In the genomic region with DNA sequence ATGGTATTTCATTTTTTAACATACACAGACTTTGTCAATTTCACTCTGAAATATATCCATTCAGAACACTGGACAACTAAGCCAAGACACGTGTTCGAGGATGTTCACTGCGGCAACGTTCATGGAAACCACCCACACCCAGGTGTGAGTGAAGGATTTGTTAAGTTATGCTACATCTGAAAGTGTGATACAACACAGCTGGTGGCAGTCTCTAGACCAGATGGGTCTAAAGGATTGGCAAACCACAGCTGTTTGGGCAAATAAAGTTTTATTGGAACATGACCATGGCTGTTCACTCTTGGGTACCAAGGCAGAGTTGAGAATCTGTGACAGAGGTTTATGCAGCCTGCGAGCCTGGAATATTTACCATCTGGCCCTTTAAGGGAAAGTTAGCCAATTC, we compare ENCODE assay signal across 2 cellular contexts.
TF ChIP-seq lines count a peak whose summit lies in the region.

No MANE protein-coding gene starts in this region.

TF ChIP-seq in HepG2, 621 proteins besides CTCF, POLR2A, EP300 and RAD21:
- TF ChIP-seq ZSCAN29 (CRISPR knock-in tag; conservative IDR thresholded peaks at IDR 0.05) (no peak), KMT2B (CRISPR knock-in tag; IDR thresholded peaks at IDR 0.05) (no peak), YEATS4 (CRISPR knock-in tag; IDR thresholded peaks at IDR 0.05; ENCODE audit: borderline replicate concordance) (no peak), ZNF619 (CRISPR knock-in tag; IDR thresholded peaks at IDR 0.05) (no peak), ZNF652 (CRISPR knock-in tag; IDR thresholded peaks at IDR 0.05; ENCODE audit: borderline replicate concordance, low read depth) (no peak)
- TF ChIP-seq, protein P1, sequence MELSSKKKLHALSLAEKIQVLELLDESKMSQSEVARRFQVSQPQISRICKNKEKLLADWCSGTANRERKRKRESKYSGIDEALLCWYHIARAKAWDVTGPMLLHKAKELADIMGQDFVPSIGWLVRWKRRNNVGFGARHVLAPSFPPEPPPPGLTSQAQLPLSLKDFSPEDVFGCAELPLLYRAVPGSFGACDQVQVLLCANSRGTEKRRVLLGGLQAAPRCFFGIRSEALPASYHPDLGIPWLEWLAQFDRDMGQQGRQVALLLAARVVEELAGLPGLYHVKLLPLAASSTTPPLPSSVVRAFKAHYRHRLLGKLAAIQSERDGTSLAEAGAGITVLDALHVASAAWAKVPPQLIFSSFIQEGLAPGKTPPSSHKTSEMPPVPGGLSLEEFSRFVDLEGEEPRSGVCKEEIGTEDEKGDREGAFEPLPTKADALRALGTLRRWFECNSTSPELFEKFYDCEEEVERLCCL (CRISPR knock-in tag; IDR thresholded peaks at IDR 0.05; ENCODE audit: borderline replicate concordance): no peak
- TF ChIP-seq, protein P2, sequence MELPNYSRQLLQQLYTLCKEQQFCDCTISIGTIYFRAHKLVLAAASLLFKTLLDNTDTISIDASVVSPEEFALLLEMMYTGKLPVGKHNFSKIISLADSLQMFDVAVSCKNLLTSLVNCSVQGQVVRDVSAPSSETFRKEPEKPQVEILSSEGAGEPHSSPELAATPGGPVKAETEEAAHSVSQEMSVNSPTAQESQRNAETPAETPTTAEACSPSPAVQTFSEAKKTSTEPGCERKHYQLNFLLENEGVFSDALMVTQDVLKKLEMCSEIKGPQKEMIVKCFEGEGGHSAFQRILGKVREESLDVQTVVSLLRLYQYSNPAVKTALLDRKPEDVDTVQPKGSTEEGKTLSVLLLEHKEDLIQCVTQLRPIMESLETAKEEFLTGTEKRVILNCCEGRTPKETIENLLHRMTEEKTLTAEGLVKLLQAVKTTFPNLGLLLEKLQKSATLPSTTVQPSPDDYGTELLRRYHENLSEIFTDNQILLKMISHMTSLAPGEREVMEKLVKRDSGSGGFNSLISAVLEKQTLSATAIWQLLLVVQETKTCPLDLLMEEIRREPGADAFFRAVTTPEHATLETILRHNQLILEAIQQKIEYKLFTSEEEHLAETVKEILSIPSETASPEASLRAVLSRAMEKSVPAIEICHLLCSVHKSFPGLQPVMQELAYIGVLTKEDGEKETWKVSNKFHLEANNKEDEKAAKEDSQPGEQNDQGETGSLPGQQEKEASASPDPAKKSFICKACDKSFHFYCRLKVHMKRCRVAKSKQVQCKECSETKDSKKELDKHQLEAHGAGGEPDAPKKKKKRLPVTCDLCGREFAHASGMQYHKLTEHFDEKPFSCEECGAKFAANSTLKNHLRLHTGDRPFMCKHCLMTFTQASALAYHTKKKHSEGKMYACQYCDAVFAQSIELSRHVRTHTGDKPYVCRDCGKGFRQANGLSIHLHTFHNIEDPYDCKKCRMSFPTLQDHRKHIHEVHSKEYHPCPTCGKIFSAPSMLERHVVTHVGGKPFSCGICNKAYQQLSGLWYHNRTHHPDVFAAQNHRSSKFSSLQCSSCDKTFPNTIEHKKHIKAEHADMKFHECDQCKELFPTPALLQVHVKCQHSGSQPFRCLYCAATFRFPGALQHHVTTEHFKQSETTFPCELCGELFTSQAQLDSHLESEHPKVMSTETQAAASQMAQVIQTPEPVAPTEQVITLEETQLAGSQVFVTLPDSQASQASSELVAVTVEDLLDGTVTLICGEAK (IDR thresholded peaks at IDR 0.05): no peak
- TF ChIP-seq, protein P2 (CRISPR knock-in tag; IDR thresholded peaks at IDR 0.05): peak; percentile 81

TF ChIP-seq in H1, 55 proteins besides CTCF, POLR2A, EP300 and RAD21:
- TF ChIP-seq PHF8 (conservative IDR thresholded peaks at IDR 0.05; ENCODE audit: low read depth, low read length): no peak
- no peak for TF ChIP-seq RBBP5 (IDR thresholded peaks at IDR 0.05; ENCODE audit: borderline replicate concordance, low read depth, low read length)
- TF ChIP-seq SIRT6 (IDR thresholded peaks at IDR 0.05; ENCODE audit: low read length): no peak
- TF ChIP-seq TAF1 (IDR thresholded peaks at IDR 0.05; ENCODE audit: low read depth, low read length): no peak
- no peak for TF ChIP-seq JUND (IDR thresholded peaks at IDR 0.05; ENCODE audit: low read length)
- no peak for TF ChIP-seq SRF (IDR thresholded peaks at IDR 0.05; ENCODE audit: low read depth, low read length)
- TF ChIP-seq EGR1 (IDR thresholded peaks at IDR 0.05; ENCODE audit: borderline replicate concordance, low read depth, low read length): no peak
- TF ChIP-seq SIN3A (conservative IDR thresholded peaks at IDR 0.05 in 1 of 2, IDR thresholded peaks at IDR 0.05 in 1 of 2; ENCODE audit: low read depth in 1 of 2, low read length in 2 of 2): no peak
- no peak for TF ChIP-seq RXRA (IDR thresholded peaks at IDR 0.05; ENCODE audit: insufficient read depth, low read depth, low read length)
- no peak for TF ChIP-seq TAF7 (optimal IDR thresholded peaks at IDR 0.05; ENCODE audit: borderline replicate concordance, low read depth, low read length)
- TF ChIP-seq TEAD4 (IDR thresholded peaks at IDR 0.05; ENCODE audit: low read depth, low read length): no peak
- TF ChIP-seq JUN (IDR thresholded peaks at IDR 0.05; ENCODE audit: low read depth, low read length): no peak
- TF ChIP-seq RNF2 (IDR thresholded peaks at IDR 0.05; ENCODE audit: borderline replicate concordance, low read depth, low read length, missing control alignments, poor library complexity, severe bottlenecking): no peak
- TF ChIP-seq CTBP2 (IDR thresholded peaks at IDR 0.05; ENCODE audit: borderline replicate concordance, insufficient read depth, insufficient read length, low read length): no peak
- TF ChIP-seq CREB1 (IDR thresholded peaks at IDR 0.05): no peak
- no peak for TF ChIP-seq SIX5 (IDR thresholded peaks at IDR 0.05; ENCODE audit: low read depth, low read length)
- no peak for TF ChIP-seq CBX5 (IDR thresholded peaks at IDR 0.05; ENCODE audit: low read depth, low read length)
- no peak for TF ChIP-seq CEBPB (IDR thresholded peaks at IDR 0.05; ENCODE audit: low read depth, low read length)
- TF ChIP-seq NRF1 (IDR thresholded peaks at IDR 0.05; ENCODE audit: low read depth, low read length): no peak
- no peak for TF ChIP-seq SAP30 (IDR thresholded peaks at IDR 0.05; ENCODE audit: insufficient read depth, insufficient replicate concordance, low read length)
